In genomic region chr3:157139938-157140534, GRCh38 we compare ENCODE assay signal across 28 cellular contexts.
"Had no signal": no experiment of that assay in that cellular context is flagged by ENCODE, and none has a peak within 500 bp of the region (broad histone marks: within the 10 kb centered on the region; RNA-seq: fewer than 3 reads in every experiment).

No MANE protein-coding gene starts in this region.

- H3K27ac Mint-ChIP-seq: activated CD4-positive, alpha-beta memory T cell treated with anti-CD3 and anti-CD28 coated beads for 36 hours; activated naive CD4-positive, alpha-beta T cell treated with anti-CD3 and anti-CD28 coated beads, Interleukin-2, amount 10 ng/mL, durations not matched to agents 7 days and 5 days; activated T-helper 2 cell treated with anti-CD3 and anti-CD28 coated beads, Interferon-gamma antibody, Interleukin-2, Interleukin-4, amounts not matched to agents 10 μg/mL and 5 μg/mL and 100 μg/mL, durations not matched to agents 14 hours and 24 hours and 36 hours; brain; WTC11 had no signal

- ATAC-seq: Panc1, WTC11 had no signal

- H3K9me3 Mint-ChIP-seq: activated CD4-positive, alpha-beta memory T cell treated with anti-CD3 and anti-CD28 coated beads for 36 hours; activated naive CD4-positive, alpha-beta T cell treated with anti-CD3 and anti-CD28 coated beads, Interleukin-2, amount 10 ng/mL, durations not matched to agents 7 days and 5 days; activated T-helper 2 cell treated with anti-CD3 and anti-CD28 coated beads, Interferon-gamma antibody, Interleukin-2, Interleukin-4, amounts not matched to agents 10 μg/mL and 5 μg/mL and 100 μg/mL, durations not matched to agents 14 hours and 24 hours and 36 hours; brain; central memory CD8-positive, alpha-beta T cell had no signal

- DNase-seq: activated CD4-positive, alpha-beta memory T cell treated with anti-CD3 and anti-CD28 coated beads for 36 hours; activated CD4-positive, alpha-beta T cell treated with anti-CD3 and anti-CD28 coated beads for 48 hours; activated CD4-positive, CD25-positive, alpha-beta regulatory T cell treated with anti-CD3 and anti-CD28 coated beads, Interleukin-2, amount 50 U/mL, for 72 hours; activated CD8-positive, alpha-beta memory T cell treated with anti-CD3 and anti-CD28 coated beads, Interleukin-2, amount 50 U/mL, for 48 hours; activated gamma-delta T cell treated with Interleukin-2 at 50 U/mL for 16 hours; activated naive CD4-positive, alpha-beta T cell treated with anti-CD3 and anti-CD28 coated beads, Interleukin-2, amount 10 ng/mL, durations not matched to agents 7 days and 5 days; activated T-cell treated with anti-CD3 and anti-CD28 coated beads, Interleukin-2, amount 50 U/mL, for 1 hour; amygdala; Karpas-422; MM.1S; NCI-H1105; NCI-H1436; NCI-H1694 treated with DMSO at 0.1 percent for 48 hours; NCI-H2029 treated with DMSO at 0.1 percent for 48 hours; NCI-H345; NCI-H510A; NCI-H526 treated with DMSO at 0.1 percent for 48 hours; NCI-H82; OCI-M1; Right ventricle myocardium superior; RPMI8226; SJCRH30; SK-N-SH had no signal

- H3K27me3 Mint-ChIP-seq: activated CD4-positive, alpha-beta memory T cell treated with anti-CD3 and anti-CD28 coated beads for 36 hours; activated naive CD4-positive, alpha-beta T cell treated with anti-CD3 and anti-CD28 coated beads, Interleukin-2, amount 10 ng/mL, durations not matched to agents 7 days and 5 days; brain; central memory CD8-positive, alpha-beta T cell had no signal

- H3K4me3 Mint-ChIP-seq: activated CD4-positive, alpha-beta memory T cell treated with anti-CD3 and anti-CD28 coated beads for 36 hours; activated naive CD4-positive, alpha-beta T cell treated with anti-CD3 and anti-CD28 coated beads, Interleukin-2, amount 10 ng/mL, durations not matched to agents 7 days and 5 days; brain; central memory CD8-positive, alpha-beta T cell; WTC11 had no signal
